8 cellular contexts compared by ENCODE assay signal in genomic region chr6:31462964-31463940, GRCh38. TPM values are rescaled to one million over a fixed set of nuclear protein-coding genes. Genes with fewer than 3 reads are reported as not detected.
DNase-seq lines count a peak whose midpoint lies in the region; ATAC-seq, FAIRE-seq and TF ChIP-seq lines count a peak whose summit lies in the region.

No MANE protein-coding gene starts in this region.

- H3K36me3 Mint-ChIP-seq in HFFc6 (ENCODE audit: low read depth), result no peaks in the 10 kb centered on the region
- H3K36me3 Mint-ChIP-seq in activated CD4-positive, alpha-beta T cell treated with anti-CD3 and anti-CD28 coated beads for 36 hours (ENCODE audit: low read depth), result peaks cover 38% of the 10 kb centered on the region
- H3K36me3 Mint-ChIP-seq in chondrocyte (ENCODE audit: low read depth), result no peaks in the 10 kb centered on the region

- FAIRE-seq in kidney (lab: Jason Lieb, UNC), result peak; percentile 69

- POLR2A ChIA-PET in activated CD4-positive, alpha-beta T cell treated with anti-CD3 and anti-CD28 coated beads for 36 hours (lab: Charles Lee), result interaction anchor here (0.6 to 1.1 kb wide), 10 partner anchors 17 to 463 kb away, joined by 3 to 7 read pairs (median 3); partner anchors contain the start of genes DDX39B and MICB

- no peaks in the 10 kb centered on the region for H3K9me3 ChIP-seq in kidney (ENCODE audit: control insufficient read depth in 1 of 2, low read length in 2 of 2)

- H3K9ac ChIP-seq in kidney (ENCODE audit: low read length in 2 of 2), result peak overlapping the region; percentile 34 to 81

- H3K4me3 ChIP-seq in kidney (ENCODE audit: low read length in 2 of 2), result peak overlapping the region; percentile 70 to 76

- ATAC-seq in activated CD4-positive, alpha-beta T cell treated with anti-CD3 and anti-CD28 coated beads for 36 hours, result peak; percentile 95
- ATAC-seq in HG03025 (IDR thresholded peaks at IDR 0.05; ENCODE audit: low FRiP score, unreplicated experiment), result no peak

- no peaks in the 10 kb centered on the region for H3K36me3 ChIP-seq in kidney (ENCODE audit: control insufficient read depth in 1 of 2, insufficient read depth in 2 of 2, low read length in 2 of 2)

- intact Hi-C loops in activated CD4-positive, alpha-beta T cell treated with anti-CD3 and anti-CD28 coated beads for 36 hours (cut with DNase I, micrococcal nuclease), result loop anchor here in 1 of 2 experiments (1.0 kb wide), 3 partner anchors 31 to 305 kb away; partner anchors contain the start of gene TCF19
- intact Hi-C loops in kidney (cut with DNase I), result no loop called here

- H3K9me3 Mint-ChIP-seq in HFFc6 (no peaks in the 10 kb centered on the region), chondrocyte (ENCODE audit: low read depth) (no peaks in the 10 kb centered on the region)
- no peaks in the 10 kb centered on the region for H3K9me3 Mint-ChIP-seq in activated CD4-positive, alpha-beta T cell treated with anti-CD3 and anti-CD28 coated beads for 36 hours (ENCODE audit: low read depth)

- TF ChIP-seq POLR2A in GM10847 (IDR thresholded peaks at IDR 0.05; ENCODE audit: extremely low read depth, insufficient read length), result peak; percentile 89

- peaks cover 0 to 18% of the 10 kb centered on the region in 2 donors for H3K4me1 ChIP-seq in kidney (ENCODE audit: control insufficient read depth in 1 of 2, insufficient read depth in 1 of 2, low read depth in 1 of 2, low read length in 2 of 2)

- DNase-seq in HFFc6, result peak; percentile 26
- peak; percentile 60 for DNase-seq in NCI-H1436 treated with DMSO at 0.1 percent for 48 hours (lab: John Stamatoyannopoulos, UW)
- peak; percentile 91 for DNase-seq in activated CD4-positive, alpha-beta T cell treated with anti-CD3 and anti-CD28 coated beads for 36 hours
- no peak for DNase-seq in chondrocyte (ENCODE audit: low spot score)
- peak; percentile 93 for DNase-seq in kidney
- peak; percentile 81 to 94 (median 85) for DNase-seq in stimulated activated CD4-positive, alpha-beta T cell treated with anti-CD3 and anti-CD28 coated beads, Interleukin-12 subunit alpha, Interleukin-12 subunit beta, amount 100 ng/mL, for 48 hours (ENCODE audit: low read depth in 2 of 3, low spot score in 1 of 3)

- CTCF ChIA-PET in activated CD4-positive, alpha-beta T cell treated with anti-CD3 and anti-CD28 coated beads for 36 hours (lab: Charles Lee), result interaction anchor here (0.7 to 2.0 kb wide), 9 partner anchors 11 to 627 kb away, joined by 3 to 7 read pairs (median 3); partner anchors contain the start of genes DDX39B and NFKBIL1

- TF ChIP-seq CTCF in HFFc6 (IDR thresholded peaks at IDR 0.05), result no peak
- TF ChIP-seq CTCF in chondrocyte (IDR thresholded peaks at IDR 0.05), result no peak
- no peak for TF ChIP-seq CTCF in kidney (IDR thresholded peaks at IDR 0.05; ENCODE audit: borderline replicate concordance, extremely low read depth, insufficient read depth)

- H3K27me3 Mint-ChIP-seq in HFFc6 (ENCODE audit: insufficient read depth) (peaks cover 22% of the 10 kb centered on the region), chondrocyte (ENCODE audit: low read depth) (peaks cover 8% of the 10 kb centered on the region)
- H3K27me3 Mint-ChIP-seq in activated CD4-positive, alpha-beta T cell treated with anti-CD3 and anti-CD28 coated beads for 36 hours, result peaks cover 2% of the 10 kb centered on the region

- peaks cover 13% of the 10 kb centered on the region for H3K4me1 Mint-ChIP-seq in HFFc6 (ENCODE audit: low read depth)
- H3K4me1 Mint-ChIP-seq in activated CD4-positive, alpha-beta T cell treated with anti-CD3 and anti-CD28 coated beads for 36 hours, result peaks cover 53% of the 10 kb centered on the region
- H3K4me1 Mint-ChIP-seq in chondrocyte (ENCODE audit: low read depth), result peaks cover 3% of the 10 kb centered on the region

- H3K27ac ChIP-seq in kidney (ENCODE audit: low read depth in 2 of 2, low read length in 2 of 2), result peak overlapping the region; percentile 43 to 58

- no peak overlapping the region for H3K27ac Mint-ChIP-seq in HFFc6
- peak overlapping the region; percentile 97 for H3K27ac Mint-ChIP-seq in activated CD4-positive, alpha-beta T cell treated with anti-CD3 and anti-CD28 coated beads for 36 hours
- H3K27ac Mint-ChIP-seq in chondrocyte (ENCODE audit: unreplicated experiment), result no peak overlapping the region

- H3K4me3 Mint-ChIP-seq in HFFc6, result no peak overlapping the region
- peak overlapping the region; percentile 100 for H3K4me3 Mint-ChIP-seq in activated CD4-positive, alpha-beta T cell treated with anti-CD3 and anti-CD28 coated beads for 36 hours
- peak overlapping the region; percentile 21 for H3K4me3 Mint-ChIP-seq in chondrocyte (ENCODE audit: unreplicated experiment)

RNA-seq across cellular contexts. Expression of gene MICB, which starts 34.7 kb away (rescaled TPM):
- total RNA-seq in HFFc6 (2021; fragmentation: NEBNext Ultra II Directional; extraction: Animal tissue kit (Norgen Biotek cat#: 25700)), result 10 to 100 TPM; 16.0 to 26.0 (median 22.6) TPM
- total RNA-seq in activated CD4-positive, alpha-beta T cell treated with anti-CD3 and anti-CD28 coated beads for 36 hours, result 10 to 100 TPM; 19.6 to 19.7 TPM
- total RNA-seq in chondrocyte (7.8 to 9.4 TPM (median 9.0 TPM) in 3 replicates), kidney (5.7 TPM)
- 1.5 TPM for polyA plus RNA-seq in kidney (ENCODE audit: insufficient read depth, low read depth, low replicate concordance)

RNA-seq across cellular contexts. Expression of gene MICA, which starts 59.9 kb away (rescaled TPM):
- 10 to 100 TPM; 14.7 to 24.0 (median 17.7) TPM for total RNA-seq in HFFc6 (2021; fragmentation: NEBNext Ultra II Directional; extraction: Animal tissue kit (Norgen Biotek cat#: 25700))
- total RNA-seq in activated CD4-positive, alpha-beta T cell treated with anti-CD3 and anti-CD28 coated beads for 36 hours, result 1 to 10 TPM; 6.3 to 7.1 TPM
- 54.6 to 56.8 TPM (median 56.3 TPM) in 3 replicates for total RNA-seq in chondrocyte
- total RNA-seq in kidney, result 27.5 TPM
- 34.7 TPM for polyA plus RNA-seq in kidney (ENCODE audit: insufficient read depth, low read depth, low replicate concordance)
